Comparison of ENCODE assay signal across 8 cellular contexts in genomic region chr7:75639893-75640600, GRCh38.
A peak's percentile ranks its signal among the peaks of the same experiment; 100 is the strongest.
DNase-seq lines count a peak whose midpoint lies in the region; TF ChIP-seq lines count a peak whose summit lies in the region.

No MANE protein-coding gene starts in this region.

- no peaks in the 10 kb centered on the region for H3K36me3 ChIP-seq in skeletal muscle satellite cell (ENCODE audit: insufficient read depth, low read length)

- H3K4me1 ChIP-seq in skeletal muscle satellite cell (ENCODE audit: control insufficient read depth, insufficient read depth, low read length) = peaks cover 14% of the 10 kb centered on the region

- H3K36me3 Mint-ChIP-seq in glutamatergic neuron (ENCODE audit: unreplicated experiment) = no peaks in the 10 kb centered on the region

- H3K4me3 Mint-ChIP-seq in glutamatergic neuron (ENCODE audit: unreplicated experiment) = peak overlapping the region; percentile 97

- DNase-seq in NCI-H1694 treated with DMSO at 0.1 percent for 48 hours (lab: John Stamatoyannopoulos, UW) (peak; percentile 15), NCI-H1694 (lab: John Stamatoyannopoulos, UW) (no peak), SK-MEL-5 (ENCODE audit: low read depth, low spot score) (peak; percentile 21), glutamatergic neuron (no peak), COLO829 (ENCODE audit: low spot score) (no peak), HK-2 (ENCODE audit: unreplicated experiment) (no peak), GM10266 (ENCODE audit: extremely low spot score) (no peak)

- peaks cover 10% of the 10 kb centered on the region for H3K27me3 Mint-ChIP-seq in glutamatergic neuron (ENCODE audit: unreplicated experiment)

- in situ Hi-C loops in SK-MEL-5 (cut with HindIII; ENCODE audit: low pct_unique_long_range_greater_than_20kb, low sequenced_read_pairs) = no loop called here

- H3K4me3 ChIP-seq in skeletal muscle satellite cell (ENCODE audit: low read length) = peak overlapping the region; percentile 75

- peak overlapping the region; percentile 74 for H3K9ac ChIP-seq in skeletal muscle satellite cell (ENCODE audit: low read depth, low read length)

- peak overlapping the region; percentile 99 for H3K27ac Mint-ChIP-seq in glutamatergic neuron (ENCODE audit: unreplicated experiment)

- no peaks in the 10 kb centered on the region for H3K27me3 ChIP-seq in skeletal muscle satellite cell (ENCODE audit: control insufficient read depth, insufficient read depth, low read length)

- H3K9me3 ChIP-seq in skeletal muscle satellite cell (replicated peaks; ENCODE audit: low read length) = no peaks in the 10 kb centered on the region

- H3K9me3 Mint-ChIP-seq in glutamatergic neuron (ENCODE audit: unreplicated experiment) = peaks cover 7% of the 10 kb centered on the region

- TF ChIP-seq CTCF in glutamatergic neuron (IDR thresholded peaks at IDR 0.05; ENCODE audit: partially characterized antibody, unreplicated experiment) (no peak), GM10266 (IDR thresholded peaks at IDR 0.05; ENCODE audit: control insufficient read depth, insufficient read depth, low read depth, missing control alignments) (no peak)

- peaks cover 14% of the 10 kb centered on the region for H3K4me1 Mint-ChIP-seq in glutamatergic neuron (ENCODE audit: low read depth, unreplicated experiment)

- peak overlapping the region; percentile 89 for H3K4me2 ChIP-seq in skeletal muscle satellite cell (ENCODE audit: low read length)

Comparison
In these comparisons a context has a peak if more than half of its experiments do, and no peak if none do; other contexts are left out.
1. DNase-seq: peak in NCI-H1694 treated with DMSO at 0.1 percent for 48 hours (single experiment) and SK-MEL-5 (single experiment); none in NCI-H1694 (single experiment), glutamatergic neuron (single experiment), COLO829 (single experiment), HK-2 (single experiment) and GM10266 (single experiment).